8 cellular contexts compared by ENCODE assay signal in genomic region chr6:158002951-158003853, GRCh38. TPM values are rescaled to one million over a fixed set of nuclear protein-coding genes. Genes with fewer than 3 reads are reported as not detected.
A peak's percentile ranks its signal among the peaks of the same experiment; 100 is the strongest.
DNase-seq lines count a peak whose midpoint lies in the region; ATAC-seq and TF ChIP-seq lines count a peak whose summit lies in the region.

No MANE protein-coding gene starts in this region.

- H3K9ac ChIP-seq in smooth muscle cell (ENCODE audit: low read depth): peak overlapping the region; percentile 91

- intact Hi-C loops in activated CD4-positive, alpha-beta memory T cell treated with anti-CD3 and anti-CD28 coated beads for 36 hours (cut with micrococcal nuclease): loop anchor here (2.0 to 5.0 kb wide), 2 partner anchors 20 to 54 kb away; no protein-coding TSS in a partner anchor

- peak overlapping the region; percentile 99 for H3K27ac ChIP-seq in smooth muscle cell (ENCODE audit: low read depth)

- H2AFZ ChIP-seq in smooth muscle cell (ENCODE audit: low read depth): no peak overlapping the region

- peaks cover 4% of the 10 kb centered on the region for H3K36me3 Mint-ChIP-seq in activated CD4-positive, alpha-beta memory T cell treated with anti-CD3 and anti-CD28 coated beads for 36 hours
- peaks cover 11% of the 10 kb centered on the region for H3K36me3 Mint-ChIP-seq in activated CD4-positive, alpha-beta memory T cell treated with anti-CD3 and anti-CD28 coated beads, Interleukin-2, amount 10 ng/mL, durations not matched to agents 7 days and 5 days (ENCODE audit: low read depth)

- CTCF ChIA-PET in activated CD4-positive, alpha-beta memory T cell treated with anti-CD3 and anti-CD28 coated beads for 36 hours (lab: Charles Lee): interaction anchor here (0.9 to 2.6 kb wide), 2 partner anchors 23 to 130 kb away, joined by 3 to 14 read pairs; no protein-coding TSS in a partner anchor
- CTCF ChIA-PET in activated CD4-positive, alpha-beta memory T cell treated with anti-CD3 and anti-CD28 coated beads, Interleukin-2, amount 10 ng/mL, durations not matched to agents 7 days and 5 days (lab: Charles Lee): no interaction called here

- H3K79me2 ChIP-seq in smooth muscle cell (ENCODE audit: low read depth): peaks cover 31% of the 10 kb centered on the region

- peak; percentile 80 for DNase-seq in activated CD4-positive, alpha-beta memory T cell treated with anti-CD3 and anti-CD28 coated beads for 36 hours
- no peak for DNase-seq in activated CD4-positive, alpha-beta memory T cell treated with anti-CD3 and anti-CD28 coated beads, Interleukin-2, amount 10 ng/mL, durations not matched to agents 7 days and 5 days
- DNase-seq in amniotic epithelial cell (ENCODE audit: low read depth): peak; percentile 82
- peak; percentile 91 for DNase-seq in hepatic stellate cell (ENCODE audit: low spot score)
- DNase-seq in smooth muscle cell (lab: John Stamatoyannopoulos, UW; ENCODE audit: unreplicated experiment): peak; percentile 44
- no peak for DNase-seq in Kasumi-1 (lab: John Stamatoyannopoulos, UW)

- H3K4me1 Mint-ChIP-seq in activated CD4-positive, alpha-beta memory T cell treated with anti-CD3 and anti-CD28 coated beads for 36 hours (ENCODE audit: low read depth): peaks cover 44% of the 10 kb centered on the region
- H3K4me1 Mint-ChIP-seq in activated CD4-positive, alpha-beta memory T cell treated with anti-CD3 and anti-CD28 coated beads, Interleukin-2, amount 10 ng/mL, durations not matched to agents 7 days and 5 days: peaks cover 46% of the 10 kb centered on the region

- no peaks in the 10 kb centered on the region for H3K9me3 ChIP-seq in smooth muscle cell (replicated peaks; ENCODE audit: low read depth)

- H3K27me3 ChIP-seq in smooth muscle cell (ENCODE audit: low read depth): no peaks in the 10 kb centered on the region

- H3K9me3 Mint-ChIP-seq in activated CD4-positive, alpha-beta memory T cell treated with anti-CD3 and anti-CD28 coated beads for 36 hours: no peaks in the 10 kb centered on the region
- H3K9me3 Mint-ChIP-seq in activated CD4-positive, alpha-beta memory T cell treated with anti-CD3 and anti-CD28 coated beads, Interleukin-2, amount 10 ng/mL, durations not matched to agents 7 days and 5 days: no peaks in the 10 kb centered on the region

- ATAC-seq in GM18520 (IDR thresholded peaks at IDR 0.05; ENCODE audit: unreplicated experiment): no peak
- ATAC-seq in HG03469 (IDR thresholded peaks at IDR 0.05; ENCODE audit: unreplicated experiment): no peak

- peaks cover 16% of the 10 kb centered on the region for H3K4me1 ChIP-seq in smooth muscle cell (ENCODE audit: low read depth)

- H3K36me3 ChIP-seq in smooth muscle cell (ENCODE audit: low read depth): no peaks in the 10 kb centered on the region

- WGBS in smooth muscle cell (ENCODE audit: low lambda C conversion rate): 21% methylated on average over 15 of the region's 15 CpGs

- H3F3A ChIP-seq in smooth muscle cell (ENCODE audit: low read depth): peaks cover 21% of the 10 kb centered on the region

- H3K4me3 Mint-ChIP-seq in activated CD4-positive, alpha-beta memory T cell treated with anti-CD3 and anti-CD28 coated beads for 36 hours: no peak overlapping the region
- no peak overlapping the region for H3K4me3 Mint-ChIP-seq in activated CD4-positive, alpha-beta memory T cell treated with anti-CD3 and anti-CD28 coated beads, Interleukin-2, amount 10 ng/mL, durations not matched to agents 7 days and 5 days

- no peaks in the 10 kb centered on the region for H4K20me1 ChIP-seq in smooth muscle cell (ENCODE audit: low read depth)

- POLR2A ChIA-PET in activated CD4-positive, alpha-beta memory T cell treated with anti-CD3 and anti-CD28 coated beads for 36 hours (lab: Charles Lee): interaction anchor here (1.1 to 1.9 kb wide), 2 partner anchors 10 to 23 kb away, joined by 3 to 6 read pairs; no protein-coding TSS in a partner anchor
- POLR2A ChIA-PET in activated CD4-positive, alpha-beta memory T cell treated with anti-CD3 and anti-CD28 coated beads, Interleukin-2, amount 10 ng/mL, durations not matched to agents 7 days and 5 days (lab: Charles Lee): interaction anchor here (0.6 to 1.1 kb wide), 3 partner anchors 10 to 23 kb away, joined by 3 read pairs; no protein-coding TSS in a partner anchor

- no peak for TF ChIP-seq CTCF in smooth muscle cell (IDR thresholded peaks at IDR 0.05; ENCODE audit: borderline replicate concordance, insufficient read depth, poor library complexity, severe bottlenecking)

- peak overlapping the region; percentile 44 for H3K27ac Mint-ChIP-seq in activated CD4-positive, alpha-beta memory T cell treated with anti-CD3 and anti-CD28 coated beads for 36 hours
- H3K27ac Mint-ChIP-seq in activated CD4-positive, alpha-beta memory T cell treated with anti-CD3 and anti-CD28 coated beads, Interleukin-2, amount 10 ng/mL, durations not matched to agents 7 days and 5 days: no peak overlapping the region

- no peaks in the 10 kb centered on the region for H3K27me3 Mint-ChIP-seq in activated CD4-positive, alpha-beta memory T cell treated with anti-CD3 and anti-CD28 coated beads for 36 hours
- H3K27me3 Mint-ChIP-seq in activated CD4-positive, alpha-beta memory T cell treated with anti-CD3 and anti-CD28 coated beads, Interleukin-2, amount 10 ng/mL, durations not matched to agents 7 days and 5 days: no peaks in the 10 kb centered on the region

- peak overlapping the region; percentile 70 for H3K4me2 ChIP-seq in smooth muscle cell

- H3K4me3 ChIP-seq in smooth muscle cell: no peak overlapping the region

RNA-seq across cellular contexts. Expression of gene SYNJ2, which starts 21.5 kb away (rescaled TPM):
- total RNA-seq in activated CD4-positive, alpha-beta memory T cell treated with anti-CD3 and anti-CD28 coated beads for 36 hours: 10 to 100 TPM; 32.2 to 32.3 TPM
- total RNA-seq in activated CD4-positive, alpha-beta memory T cell treated with anti-CD3 and anti-CD28 coated beads, Interleukin-2, amount 10 ng/mL, durations not matched to agents 7 days and 5 days: 10 to 100 TPM; 36.8 to 39.1 TPM
- 6.1 TPM in 2 replicates for total RNA-seq in smooth muscle cell
- polyA plus RNA-seq in smooth muscle cell: 6.0 and 11.5 TPM in 2 replicates

Comparison
In these comparisons a context has a peak if more than half of its experiments do, and no peak if none do; other contexts are left out.
1. DNase-seq: peak in activated CD4-positive, alpha-beta memory T cell treated with anti-CD3 and anti-CD28 coated beads for 36 hours (single experiment), amniotic epithelial cell (single experiment), hepatic stellate cell (single experiment) and smooth muscle cell (single experiment); none in activated CD4-positive, alpha-beta memory T cell treated with anti-CD3 and anti-CD28 coated beads, Interleukin-2, amount 10 ng/mL, durations not matched to agents 7 days and 5 days (single experiment) and Kasumi-1 (0 of 2).